15 cellular contexts compared by ENCODE assay signal in the genomic region with DNA sequence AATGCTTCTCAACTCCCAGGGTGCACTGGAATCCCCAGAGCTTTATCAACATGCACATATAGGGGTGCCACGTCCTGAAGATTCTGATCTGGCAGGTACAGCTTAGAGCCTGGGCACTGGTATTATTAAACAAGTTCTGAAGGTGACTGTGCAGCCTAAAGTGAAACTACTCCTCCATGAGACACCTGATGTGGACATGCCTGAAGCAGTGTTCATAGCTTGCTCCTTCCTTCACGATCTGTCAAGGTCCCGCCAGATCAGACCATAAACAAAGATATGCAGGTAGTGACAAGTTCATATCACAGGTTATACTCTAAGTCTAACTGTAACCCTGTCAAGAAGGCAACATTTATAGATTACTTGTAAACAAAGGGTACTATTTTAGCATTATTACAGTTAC.
A peak's percentile ranks its signal among the peaks of the same experiment; 100 is the strongest.
DNase-seq lines count a peak whose midpoint lies in the region; ATAC-seq and TF ChIP-seq lines count a peak whose summit lies in the region.
"Had no signal": no experiment of that assay in that cellular context is flagged by ENCODE, and none has a peak within 500 bp of the region (broad histone marks: within the 10 kb centered on the region; RNA-seq: fewer than 3 reads in every experiment).

No MANE protein-coding gene starts in this region.

- TF ChIP-seq CTCF in activated CD8-positive, alpha-beta T cell treated with anti-CD3 and anti-CD28 coated beads for 36 hours (IDR thresholded peaks at IDR 0.05): no peak
- no peak for TF ChIP-seq CTCF in RWPE1 (conservative IDR thresholded peaks at IDR 0.05; ENCODE audit: low read depth)
- TF ChIP-seq CTCF in glutamatergic neuron (IDR thresholded peaks at IDR 0.05; ENCODE audit: partially characterized antibody, unreplicated experiment): no peak
- TF ChIP-seq CTCF in progenitor cell of endocrine pancreas (IDR thresholded peaks at IDR 0.05; ENCODE audit: unreplicated experiment): no peak
- TF ChIP-seq CTCF in upper lobe of right lung (IDR thresholded peaks at IDR 0.05): no peak

- H3K4me3 ChIP-seq in upper lobe of right lung: no peak overlapping the region
- H3K4me3 ChIP-seq: PC-9 had no signal

- H3K27me3 Mint-ChIP-seq in activated CD8-positive, alpha-beta T cell treated with anti-CD3 and anti-CD28 coated beads, Interleukin-2, amount 10 ng/mL, durations not matched to agents 7 days and 5 days (ENCODE audit: low read depth): no peaks in the 10 kb centered on the region
- H3K27me3 Mint-ChIP-seq in activated CD8-positive, alpha-beta T cell treated with anti-CD3 and anti-CD28 coated beads for 36 hours: no peaks in the 10 kb centered on the region
- H3K27me3 Mint-ChIP-seq in glutamatergic neuron (ENCODE audit: unreplicated experiment) (no peaks in the 10 kb centered on the region), progenitor cell of endocrine pancreas (no peaks in the 10 kb centered on the region)

- no peak overlapping the region for H3K4me3 Mint-ChIP-seq in activated CD8-positive, alpha-beta T cell treated with anti-CD3 and anti-CD28 coated beads, Interleukin-2, amount 10 ng/mL, durations not matched to agents 7 days and 5 days
- H3K4me3 Mint-ChIP-seq in activated CD8-positive, alpha-beta T cell treated with anti-CD3 and anti-CD28 coated beads for 36 hours: no peak overlapping the region
- H3K4me3 Mint-ChIP-seq in glutamatergic neuron (ENCODE audit: unreplicated experiment): peak overlapping the region; percentile 20
- no peak overlapping the region for H3K4me3 Mint-ChIP-seq in progenitor cell of endocrine pancreas (ENCODE audit: low read depth)

- H3K36me3 Mint-ChIP-seq in activated CD8-positive, alpha-beta T cell treated with anti-CD3 and anti-CD28 coated beads, Interleukin-2, amount 10 ng/mL, durations not matched to agents 7 days and 5 days (ENCODE audit: low read depth): peaks cover 48% of the 10 kb centered on the region
- H3K36me3 Mint-ChIP-seq in activated CD8-positive, alpha-beta T cell treated with anti-CD3 and anti-CD28 coated beads for 36 hours (ENCODE audit: low read depth): peaks cover 34% of the 10 kb centered on the region
- no peaks in the 10 kb centered on the region for H3K36me3 Mint-ChIP-seq in glutamatergic neuron (ENCODE audit: unreplicated experiment)
- peaks cover 19% of the 10 kb centered on the region for H3K36me3 Mint-ChIP-seq in progenitor cell of endocrine pancreas (ENCODE audit: insufficient read depth)

- no peaks in the 10 kb centered on the region for H3K27me3 ChIP-seq in upper lobe of right lung

- H3K36me3 ChIP-seq in upper lobe of right lung: peaks cover 81% of the 10 kb centered on the region

- H3K4me1 ChIP-seq in upper lobe of right lung: no peaks in the 10 kb centered on the region

- no peaks in the 10 kb centered on the region for H3K9me3 Mint-ChIP-seq in activated CD8-positive, alpha-beta T cell treated with anti-CD3 and anti-CD28 coated beads, Interleukin-2, amount 10 ng/mL, durations not matched to agents 7 days and 5 days (ENCODE audit: insufficient read depth)
- H3K9me3 Mint-ChIP-seq in activated CD8-positive, alpha-beta T cell treated with anti-CD3 and anti-CD28 coated beads for 36 hours: no peaks in the 10 kb centered on the region
- H3K9me3 Mint-ChIP-seq in glutamatergic neuron (ENCODE audit: unreplicated experiment) (peaks cover 6% of the 10 kb centered on the region), progenitor cell of endocrine pancreas (ENCODE audit: low read depth) (no peaks in the 10 kb centered on the region)

- POLR2A ChIA-PET in activated CD8-positive, alpha-beta T cell treated with anti-CD3 and anti-CD28 coated beads, Interleukin-2, amount 10 ng/mL, durations not matched to agents 7 days and 5 days (lab: Charles Lee): no interaction called here
- POLR2A ChIA-PET in activated CD8-positive, alpha-beta T cell treated with anti-CD3 and anti-CD28 coated beads for 36 hours (lab: Charles Lee): interaction anchor here (1.0 to 1.1 kb wide), 2 partner anchors 43 to 107 kb away, joined by 3 read pairs; no protein-coding TSS in a partner anchor
- POLR2A ChIA-PET in RWPE1 (lab: Yijun Ruan, JAX; ENCODE audit: low non-redundant PET): no interaction called here

- H3K4me1 Mint-ChIP-seq in activated CD8-positive, alpha-beta T cell treated with anti-CD3 and anti-CD28 coated beads, Interleukin-2, amount 10 ng/mL, durations not matched to agents 7 days and 5 days (ENCODE audit: low read depth): peaks cover 15% of the 10 kb centered on the region
- H3K4me1 Mint-ChIP-seq in activated CD8-positive, alpha-beta T cell treated with anti-CD3 and anti-CD28 coated beads for 36 hours (ENCODE audit: low read depth): peaks cover 24% of the 10 kb centered on the region
- H3K4me1 Mint-ChIP-seq in glutamatergic neuron (ENCODE audit: low read depth, unreplicated experiment): peaks cover 16% of the 10 kb centered on the region
- H3K4me1 Mint-ChIP-seq in progenitor cell of endocrine pancreas (ENCODE audit: low read depth): peaks cover 10% of the 10 kb centered on the region

- ATAC-seq in activated CD8-positive, alpha-beta T cell treated with anti-CD3 and anti-CD28 coated beads, Interleukin-2, amount 10 ng/mL, durations not matched to agents 7 days and 5 days: no peak
- no peak for ATAC-seq in activated CD8-positive, alpha-beta T cell treated with anti-CD3 and anti-CD28 coated beads for 36 hours
- ATAC-seq in HG02885 (IDR thresholded peaks at IDR 0.05; ENCODE audit: poor library complexity, unreplicated experiment): no peak
- ATAC-seq in upper lobe of right lung: no peak
- ATAC-seq: Right ventricle myocardium inferior had no signal

- no peaks in the 10 kb centered on the region for H3K9me3 ChIP-seq in upper lobe of right lung

- DNase-seq in activated CD8-positive, alpha-beta T cell treated with anti-CD3 and anti-CD28 coated beads, Interleukin-2, amount 10 ng/mL, durations not matched to agents 7 days and 5 days: no peak
- no peak for DNase-seq in activated CD8-positive, alpha-beta T cell treated with anti-CD3 and anti-CD28 coated beads for 36 hours
- peak; percentile 57 for DNase-seq in RWPE1 (ENCODE audit: low spot score)
- no peak for DNase-seq in glutamatergic neuron
- no peak for DNase-seq in progenitor cell of endocrine pancreas (ENCODE audit: low spot score, unreplicated experiment)
- no peak for DNase-seq in upper lobe of right lung
- DNase-seq in KG1 (lab: John Stamatoyannopoulos, UW): no peak
- DNase-seq: C1 segment of cervical spinal cord, DMS 273 treated with DMSO at 0.1 percent for 48 hours, NCI-H1436 treated with DMSO at 0.1 percent for 48 hours, NCI-H345, NCI-H526 treated with DMSO at 0.1 percent for 48 hours, PC-9 had no signal

- CTCF ChIA-PET in activated CD8-positive, alpha-beta T cell treated with anti-CD3 and anti-CD28 coated beads, Interleukin-2, amount 10 ng/mL, durations not matched to agents 7 days and 5 days (lab: Charles Lee): interaction anchor here (0.7 to 4.4 kb wide), 10 partner anchors 14 to 287 kb away, joined by 3 to 25 read pairs (median 6); a partner anchor contains a TSS
- CTCF ChIA-PET in activated CD8-positive, alpha-beta T cell treated with anti-CD3 and anti-CD28 coated beads for 36 hours (lab: Charles Lee): interaction anchor here (0.7 to 4.3 kb wide), 13 partner anchors 7 to 390 kb away, joined by 3 to 20 read pairs (median 4); no protein-coding TSS in a partner anchor
- CTCF ChIA-PET in RWPE1 (lab: Yijun Ruan, JAX): interaction anchor here (0.5 to 3.5 kb wide), 6 partner anchors 10 to 186 kb away, joined by 3 to 19 read pairs (median 4); no protein-coding TSS in a partner anchor

- peak overlapping the region; percentile 4 for H3K27ac Mint-ChIP-seq in activated CD8-positive, alpha-beta T cell treated with anti-CD3 and anti-CD28 coated beads, Interleukin-2, amount 10 ng/mL, durations not matched to agents 7 days and 5 days
- H3K27ac Mint-ChIP-seq in activated CD8-positive, alpha-beta T cell treated with anti-CD3 and anti-CD28 coated beads for 36 hours: no peak overlapping the region
- H3K27ac Mint-ChIP-seq in glutamatergic neuron (ENCODE audit: unreplicated experiment): peak overlapping the region; percentile 7
- H3K27ac Mint-ChIP-seq in progenitor cell of endocrine pancreas: peak overlapping the region; percentile 59

- intact Hi-C loops in activated CD8-positive, alpha-beta T cell treated with anti-CD3 and anti-CD28 coated beads for 36 hours (cut with micrococcal nuclease): no loop called here
- intact Hi-C loops in upper lobe of right lung (cut with DNase I): no loop called here

- H3K27ac ChIP-seq in RWPE1: no peak overlapping the region
- no peak overlapping the region for H3K27ac ChIP-seq in upper lobe of right lung
- H3K27ac ChIP-seq: PC-9 had no signal
